ENCODE assay signal across 8 cellular contexts in the genomic region with DNA sequence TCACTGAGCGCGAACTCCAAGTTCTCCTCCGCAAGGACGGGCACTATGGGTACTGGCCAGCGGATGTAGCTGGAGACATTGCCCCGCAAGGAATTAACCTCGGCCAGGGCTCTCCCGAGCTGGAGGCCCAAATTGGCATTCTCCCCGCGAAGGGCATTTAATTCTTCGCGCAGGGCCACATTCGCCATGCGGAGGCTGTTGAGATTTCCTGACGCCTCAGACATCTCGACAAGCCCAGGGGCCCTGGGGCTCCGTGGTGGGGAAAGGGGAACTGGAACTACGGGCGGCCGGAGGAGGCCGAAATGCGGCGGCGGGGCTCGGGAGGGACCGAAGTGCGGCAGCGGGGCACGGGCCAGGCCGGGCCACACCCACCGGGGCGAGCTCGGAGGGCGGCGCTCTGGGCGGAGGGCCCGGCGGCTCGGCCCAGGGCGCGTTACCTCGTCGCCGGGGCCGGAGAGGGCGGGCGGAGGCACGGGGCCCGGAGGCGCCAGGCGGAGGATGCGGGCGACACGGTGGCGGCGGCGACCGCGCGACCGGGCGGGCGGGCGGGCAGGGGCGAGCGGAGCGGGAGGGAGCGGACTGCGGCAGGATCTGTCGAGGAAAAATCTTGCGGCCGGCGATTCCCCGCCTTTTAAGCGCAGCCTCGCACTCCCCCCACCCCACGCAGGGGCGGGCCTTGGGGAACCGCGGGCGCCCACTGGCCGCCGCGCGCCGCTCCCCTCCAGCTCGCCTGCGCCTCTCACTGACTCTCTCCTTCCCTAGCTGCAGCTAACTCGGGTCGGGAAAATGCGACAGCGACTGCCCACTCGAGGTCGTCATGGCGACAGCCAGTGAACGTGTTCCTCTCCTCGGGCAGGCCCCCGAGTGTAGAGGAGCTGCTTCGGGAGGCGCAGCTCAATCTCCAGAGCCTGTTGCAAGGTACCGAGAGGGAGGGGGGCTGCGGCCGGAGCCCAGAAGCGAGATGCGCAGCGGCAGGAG. TPM values are rescaled to one million over a fixed set of nuclear protein-coding genes. Genes with fewer than 3 reads are reported as not detected.
A peak's percentile ranks its signal among the peaks of the same experiment; 100 is the strongest.
DNase-seq lines count a peak whose midpoint lies in the region; ATAC-seq lines count a peak whose summit lies in the region.

A gene (minus strand): TSS at position 599 of the 978 bp plus-strand sequence.

- intact Hi-C loops in left colon (cut with DNase I, micrococcal nuclease): no loop called here

- DNase-seq in GM04504 (ENCODE audit: low read depth): peak; percentile 76
- peak; percentile 73 for DNase-seq in NCI-H2171 (lab: John Stamatoyannopoulos, UW)
- DNase-seq in activated CD4-positive, alpha-beta T cell treated with anti-CD3 and anti-CD28 coated beads, Interleukin-2, amount 50 U/mL, for 24 hours (ENCODE audit: low read depth in 1 of 2, low spot score in 1 of 2): peak; percentile 24 to 40
- DNase-seq in cortex of kidney (lab: John Stamatoyannopoulos, UW): peak; percentile 3
- peak; percentile 60 to 80 for DNase-seq in left colon
- DNase-seq in stimulated activated CD4-positive, alpha-beta T cell treated with anti-CD3 and anti-CD28 coated beads, Interleukin-15, amount 100 ng/mL, for 24 hours: peak; percentile 69
- no peak for DNase-seq in GDM1 (lab: John Stamatoyannopoulos, UW)

- ATAC-seq in HG02852 (IDR thresholded peaks at IDR 0.05; ENCODE audit: unreplicated experiment): peak; percentile 60
- ATAC-seq in left colon: peak; percentile 72

RNA-seq across cellular contexts. Expression of the gene that starts here (rescaled TPM):
- total RNA-seq in left colon: 1 to 10 TPM; 1.0 to 3.0 TPM
